26 cellular contexts compared by ENCODE assay signal in the genomic region with DNA sequence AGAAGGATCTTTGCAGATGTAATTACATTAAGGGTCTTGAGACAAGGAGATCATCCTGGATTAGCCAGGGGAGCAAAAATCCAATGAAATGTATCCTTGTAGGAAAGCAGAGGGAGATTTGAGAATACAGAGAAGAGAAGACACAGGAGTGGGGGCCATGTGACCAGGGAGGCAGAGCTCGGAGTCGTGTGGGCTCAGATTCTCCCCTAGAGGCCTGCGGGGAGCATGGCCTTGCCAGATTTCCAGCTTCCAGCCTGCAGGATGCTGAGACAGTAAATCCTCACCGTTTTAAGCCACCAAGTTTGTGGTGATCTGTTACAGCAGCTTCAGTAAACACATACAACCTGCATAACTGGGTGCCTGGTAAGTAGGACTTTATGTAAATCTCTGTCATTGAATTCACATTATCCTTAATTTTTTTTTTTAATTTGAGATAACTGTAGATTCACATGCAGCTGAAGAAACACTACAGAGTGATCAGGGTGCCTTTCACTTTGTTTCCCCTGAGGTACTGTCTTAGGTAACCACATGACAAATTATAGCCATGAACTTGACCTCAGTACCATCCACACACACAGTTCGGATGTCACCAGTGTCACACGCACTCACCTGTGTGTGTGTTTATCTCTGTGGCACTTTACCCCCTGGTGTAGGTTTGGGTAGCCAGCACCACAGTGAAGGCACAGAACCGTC.
A peak's percentile ranks its signal among the peaks of the same experiment; 100 is the strongest.
DNase-seq lines count a peak whose midpoint lies in the region; ATAC-seq, FAIRE-seq and TF ChIP-seq lines count a peak whose summit lies in the region.
"Had no signal": no experiment of that assay in that cellular context is flagged by ENCODE, and none has a peak within 500 bp of the region (broad histone marks: within the 10 kb centered on the region; RNA-seq: fewer than 3 reads in every experiment).

No MANE protein-coding gene starts in this region.

- H3K36me3 ChIP-seq in heart left ventricle (no peaks in the 10 kb centered on the region), WERI-Rb-1 (no peaks in the 10 kb centered on the region), psoas muscle (ENCODE audit: insufficient read depth in 1 of 2, low read depth in 1 of 2) (no peaks in the 10 kb centered on the region), neuronal stem cell (replicated peaks in 1 of 2; ENCODE audit: control insufficient read depth in 2 of 2, insufficient read depth in 2 of 2, low read length in 2 of 2) (no peaks in the 10 kb centered on the region)
- H3K36me3 ChIP-seq: HAP-1, SJSA1 had no signal

- no peak overlapping the region for H2BK15ac ChIP-seq in neuronal stem cell (ENCODE audit: low read length)

- H3K4me2 ChIP-seq in neuronal stem cell (ENCODE audit: insufficient read depth, low read length, poor library complexity, severe bottlenecking): no peak overlapping the region

- 62 to 70% (median 66%) methylated on average over 7 of the region's 7 CpGs for WGBS in heart left ventricle, 4 donors
- 17 to 39% (median 17%) methylated on average over 7 of the region's 7 CpGs for WGBS in psoas muscle, 3 donors
- WGBS in neuronal stem cell (ENCODE audit: extremely low coverage in 2 of 2, insufficient read length in 2 of 2, insufficient replicate concordance in 1 of 2), 2 donors: no CpG with 5 or more reads among the region's 7 CpGs

- no peak overlapping the region for H3K23ac ChIP-seq in neuronal stem cell (ENCODE audit: low read depth, low read length, poor library complexity)

- H3K18ac ChIP-seq in neuronal stem cell (ENCODE audit: low read length): no peak overlapping the region

- H3K4ac ChIP-seq in neuronal stem cell (ENCODE audit: low read length): no peak overlapping the region

- FAIRE-seq in urothelium cell line (lab: Jason Lieb, UNC): peak; percentile 20
- FAIRE-seq: GM18507 had no signal

- no peak overlapping the region for H2BK120ac ChIP-seq in neuronal stem cell (ENCODE audit: low read depth, low read length)

- H3K27me3 ChIP-seq in heart left ventricle: peaks cover 0 to 21% (median 0%) of the 10 kb centered on the region in 9 donors
- peaks cover 95% of the 10 kb centered on the region for H3K27me3 ChIP-seq in WERI-Rb-1 (ENCODE audit: insufficient read depth, low read depth, severe bottlenecking)
- no peaks in the 10 kb centered on the region for H3K27me3 ChIP-seq in psoas muscle (ENCODE audit: insufficient read depth in 3 of 3, low read length in 2 of 3)
- no peaks in the 10 kb centered on the region for H3K27me3 ChIP-seq in neuronal stem cell (ENCODE audit: control insufficient read depth in 3 of 3, insufficient read depth in 3 of 3, low read depth in 1 of 3, low read length in 3 of 3)

- TF ChIP-seq CTCF in heart left ventricle (IDR thresholded peaks at IDR 0.05) (no peak), WERI-Rb-1 (IDR thresholded peaks at IDR 0.05; ENCODE audit: low read depth, low read length) (peak; percentile 18; the same call in 1 of the 2 replicates), psoas muscle (IDR thresholded peaks at IDR 0.05) (no peak)

- no peak overlapping the region for H3K27ac ChIP-seq in heart left ventricle
- H3K27ac ChIP-seq in WERI-Rb-1: no peak overlapping the region
- H3K27ac ChIP-seq in psoas muscle: peak overlapping the region; percentile 83
- H3K27ac ChIP-seq in neuronal stem cell (replicated peaks; ENCODE audit: low read length): no peak overlapping the region
- H3K27ac ChIP-seq: GM23248, SJSA1 had no signal

- H3K9me3 ChIP-seq in heart left ventricle (peaks cover 0 to 20% (median 4%) of the 10 kb centered on the region in 12 donors), WERI-Rb-1 (ENCODE audit: severe bottlenecking) (peaks cover 8% of the 10 kb centered on the region), psoas muscle (peaks cover 12% of the 10 kb centered on the region), neuronal stem cell (replicated peaks in 1 of 2; ENCODE audit: control insufficient read depth in 2 of 2, insufficient read depth in 1 of 2, low read depth in 1 of 2, low read length in 2 of 2) (peaks cover 0 to 1% of the 10 kb centered on the region in 2 donors)
- H3K9me3 ChIP-seq: HAP-1, SJSA1 had no signal

- no peaks in the 10 kb centered on the region for H3K4me1 ChIP-seq in heart left ventricle
- H3K4me1 ChIP-seq in psoas muscle: peaks cover 11% of the 10 kb centered on the region
- H3K4me1 ChIP-seq in neuronal stem cell (ENCODE audit: control insufficient read depth in 2 of 2, insufficient read depth in 1 of 2, low read depth in 1 of 2, low read length in 2 of 2): peaks cover 0 to 3% of the 10 kb centered on the region in 2 donors
- H3K4me1 ChIP-seq: HAP-1, SJSA1 had no signal

- no peak for TF ChIP-seq POLR2A in heart left ventricle (IDR thresholded peaks at IDR 0.05)

- intact Hi-C loops in Right ventricle myocardium inferior (cut with DNase I): no loop called here
- intact Hi-C loops in heart left ventricle (cut with DNase I): no loop called here
- intact Hi-C loops in psoas muscle (cut with DNase I): no loop called here

- H3K9ac ChIP-seq in neuronal stem cell (ENCODE audit: low read depth, low read length, poor library complexity): no peak overlapping the region
- H3K9ac ChIP-seq: GM23248 had no signal

- no peak overlapping the region for H2BK12ac ChIP-seq in neuronal stem cell (ENCODE audit: low read length)

- H3K14ac ChIP-seq in neuronal stem cell (ENCODE audit: low read length): no peak overlapping the region

- no peak overlapping the region for H4K8ac ChIP-seq in neuronal stem cell (ENCODE audit: low read depth, low read length)

- ATAC-seq in Right ventricle myocardium inferior: no peak
- ATAC-seq in heart left ventricle: no peak
- peak; percentile 35 to 74 (median 56) for ATAC-seq in psoas muscle
- no peak for ATAC-seq in GM21825 (IDR thresholded peaks at IDR 0.05; ENCODE audit: unreplicated experiment)
- ATAC-seq: PC-3 had no signal

- no peak overlapping the region for H2AFZ ChIP-seq in neuronal stem cell (ENCODE audit: low read length)
- H2AFZ ChIP-seq: GM23248 had no signal

- H4K91ac ChIP-seq in neuronal stem cell (ENCODE audit: low read depth, low read length, poor library complexity): no peak overlapping the region

- H3K4me3 ChIP-seq in heart left ventricle (no peak overlapping the region), WERI-Rb-1 (ENCODE audit: low read depth, low read length) (no peak overlapping the region), psoas muscle (peak overlapping the region; percentile 44), neuronal stem cell (ENCODE audit: low read length in 2 of 2) (no peak overlapping the region)
- H3K4me3 ChIP-seq: GM23248, HAP-1, SJSA1 had no signal

- DNase-seq in Right ventricle myocardium inferior (ENCODE audit: missing footprints) (peak; percentile 49), heart left ventricle (no peak), WERI-Rb-1 (peak; percentile 50), psoas muscle (peak in 1 of 2 donors; percentile 39), urothelium cell line (ENCODE audit: low spot score) (no peak), GF-D8 (lab: John Stamatoyannopoulos, UW) (no peak), neuronal stem cell (ENCODE audit: low spot score) (no peak)
- DNase-seq: 8988T; CD4-positive, CD25-positive, alpha-beta regulatory T cell; DND-41; GM23248; HFFc6; IMR-90; KG1; MM.1S; NCI-H1048; NCI-H1417 treated with DMSO at 0.1 percent for 48 hours; NCI-H1694 treated with DMSO at 0.1 percent for 48 hours; NCI-H2081; NCI-H2171 treated with DMSO at 0.1 percent for 48 hours; PC-3; Right ventricle myocardium superior had no signal

- H3K79me1 ChIP-seq in neuronal stem cell (ENCODE audit: low read depth, low read length): no peaks in the 10 kb centered on the region

- H2BK5ac ChIP-seq in neuronal stem cell (ENCODE audit: low read length): no peak overlapping the region

- H2AK5ac ChIP-seq in neuronal stem cell (ENCODE audit: low read depth, low read length): no peak overlapping the region

Comparison
In these comparisons a context has a peak if more than half of its experiments do, and no peak if none do; other contexts are left out.
1. DNase-seq: peak in Right ventricle myocardium inferior (single experiment) and WERI-Rb-1 (single experiment); none in heart left ventricle (0 of 5), urothelium cell line (single experiment), GF-D8 (single experiment) and neuronal stem cell (single experiment).
2. ATAC-seq: peak in psoas muscle (4 of 4); none in Right ventricle myocardium inferior (single experiment), heart left ventricle (0 of 4) and GM21825 (single experiment).